1 cellular context compared by ENCODE assay signal in the genomic region with DNA sequence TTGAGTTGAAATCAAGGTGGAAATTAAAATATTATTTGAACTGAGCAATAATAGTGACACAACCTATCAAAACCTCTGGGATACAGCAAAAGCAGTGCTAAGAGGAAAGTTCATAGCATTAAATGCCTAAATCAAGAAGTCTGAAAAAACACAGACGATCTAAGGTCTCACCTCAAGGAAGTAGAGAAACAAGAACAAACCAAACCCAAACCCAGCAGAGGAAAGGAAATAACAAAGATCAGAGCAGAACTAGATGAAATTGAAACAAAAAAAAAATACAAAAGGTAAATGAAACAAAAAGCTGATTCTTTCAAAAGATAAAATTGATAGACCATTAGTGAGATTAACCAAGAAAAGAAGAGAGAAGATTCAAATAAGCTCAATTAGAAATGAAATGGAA. TPM values are rescaled to one million over a fixed set of nuclear protein-coding genes. Genes with fewer than 3 reads are reported as not detected.
"Had no signal": no experiment of that assay in that cellular context is flagged by ENCODE, and none has a peak within 500 bp of the region (broad histone marks: within the 10 kb centered on the region; RNA-seq: fewer than 3 reads in every experiment).

No MANE protein-coding gene starts in this region.

RNA-seq across cellular contexts. Expression of a gene that starts 8.7 kb away (rescaled TPM):
- polyA plus RNA-seq: K562 had no signal

RNA-seq across cellular contexts. Expression of a gene that starts 42.7 kb away (rescaled TPM):
- total RNA-seq: K562 had no signal
